Comparison of ENCODE assay signal across 19 cellular contexts in the genomic region with DNA sequence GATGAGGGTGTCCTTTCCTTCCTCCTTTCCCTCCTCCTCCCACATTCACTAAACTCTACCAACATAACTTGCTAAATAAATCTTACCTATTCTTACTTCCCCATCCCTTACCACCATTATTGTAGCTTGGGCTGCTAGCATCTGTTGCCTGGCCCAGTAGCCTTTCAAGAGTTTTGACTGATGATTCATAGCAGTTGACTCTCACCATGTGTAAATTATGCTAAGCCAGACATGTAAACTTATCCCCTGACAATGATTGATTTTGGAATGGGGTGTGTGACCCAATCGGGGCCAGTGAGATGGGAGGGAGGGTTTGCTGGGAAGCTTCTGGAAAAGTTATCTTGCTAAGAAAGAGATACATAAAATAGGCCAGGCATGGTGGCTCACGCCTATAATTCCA.
DNase-seq lines count a peak whose midpoint lies in the region; ATAC-seq and TF ChIP-seq lines count a peak whose summit lies in the region.
"Had no signal": no experiment of that assay in that cellular context is flagged by ENCODE, and none has a peak within 500 bp of the region (broad histone marks: within the 10 kb centered on the region; RNA-seq: fewer than 3 reads in every experiment).

No MANE protein-coding gene starts in this region.

- H3K27ac ChIP-seq in foreskin keratinocyte, result no peak overlapping the region
- H3K27ac ChIP-seq: WERI-Rb-1 had no signal

- no peaks in the 10 kb centered on the region for H3K27me3 ChIP-seq in foreskin keratinocyte

- 0 out of 2 replicates have a peak, but pooled peaks cover 7% of the 10 kb centered on the region for H3K9me3 Mint-ChIP-seq in HFFc6

- DNase-seq in AG09319 (ENCODE audit: extremely low read depth, low read depth), result peak; percentile 36
- peak; percentile 20 for DNase-seq in HFFc6
- DNase-seq in astrocyte of the hippocampus (ENCODE audit: low read depth, low spot score), result peak; percentile 59
- DNase-seq in foreskin keratinocyte, result peak in 1 of 2 donors; percentile 52
- DNase-seq in cerebellar cortex (ENCODE audit: low spot score), result no peak
- DNase-seq in SKM-1 (lab: John Stamatoyannopoulos, UW; ENCODE audit: unreplicated experiment), result no peak
- no peak for DNase-seq in GF-D8 (lab: John Stamatoyannopoulos, UW)
- DNase-seq in NCI-H524 (lab: John Stamatoyannopoulos, UW), result no peak
- DNase-seq: activated CD8-positive, alpha-beta T cell treated with anti-CD3 and anti-CD28 coated beads for 36 hours; activated naive CD8-positive, alpha-beta T cell treated with anti-CD3 and anti-CD28 coated beads for 36 hours; activated T-cell treated with anti-CD3 and anti-CD28 coated beads, Interleukin-2, amount 50 U/mL, for 72 hours; COR-L47; glutamatergic neuron; mesendoderm; NCI-H82; nephron progenitor cell; T-helper 1 cell; WERI-Rb-1 had no signal

- ATAC-seq in foreskin keratinocyte, result peak; percentile 54
- ATAC-seq: activated CD8-positive, alpha-beta T cell treated with anti-CD3 and anti-CD28 coated beads for 36 hours; activated T-cell treated with anti-CD3 and anti-CD28 coated beads, Interleukin-2, amount 50 U/mL, for 72 hours had no signal

- H3K27me3 Mint-ChIP-seq in HFFc6 (ENCODE audit: insufficient read depth), result peaks cover 1% of the 10 kb centered on the region; the same call in 1 of the 2 replicates

- peaks cover 6% of the 10 kb centered on the region for H3K4me1 ChIP-seq in foreskin keratinocyte

- no peak for TF ChIP-seq CTCF in AG09319 (IDR thresholded peaks at IDR 0.05; ENCODE audit: low read depth, low read length)
- no peak for TF ChIP-seq CTCF in HFFc6 (IDR thresholded peaks at IDR 0.05)
- TF ChIP-seq CTCF in foreskin keratinocyte (conservative IDR thresholded peaks at IDR 0.05), result no peak

- H3K27ac Mint-ChIP-seq in HFFc6, result no peak overlapping the region
- H3K27ac Mint-ChIP-seq: activated CD8-positive, alpha-beta T cell treated with anti-CD3 and anti-CD28 coated beads for 36 hours; activated naive CD8-positive, alpha-beta T cell treated with anti-CD3 and anti-CD28 coated beads for 36 hours; activated T-cell treated with anti-CD3 and anti-CD28 coated beads, Interleukin-2, amount 50 U/mL, for 72 hours; nephron progenitor cell had no signal

- H3K4me3 Mint-ChIP-seq in HFFc6, result 0 out of 2 replicates have a peak overlapping the region, but pooled peaks have one; percentile 1
- H3K4me3 Mint-ChIP-seq: activated CD8-positive, alpha-beta T cell treated with anti-CD3 and anti-CD28 coated beads for 36 hours; activated naive CD8-positive, alpha-beta T cell treated with anti-CD3 and anti-CD28 coated beads for 36 hours; activated T-cell treated with anti-CD3 and anti-CD28 coated beads, Interleukin-2, amount 50 U/mL, for 72 hours; central memory CD8-positive, alpha-beta T cell; nephron progenitor cell had no signal

- peaks cover 38% of the 10 kb centered on the region for H3K4me1 Mint-ChIP-seq in HFFc6 (ENCODE audit: low read depth)
- H3K4me1 Mint-ChIP-seq: activated naive CD8-positive, alpha-beta T cell treated with anti-CD3 and anti-CD28 coated beads for 36 hours; central memory CD8-positive, alpha-beta T cell had no signal

- peaks cover 22% of the 10 kb centered on the region for H3K36me3 Mint-ChIP-seq in HFFc6 (ENCODE audit: low read depth)

Comparison
In these comparisons a context has a peak if more than half of its experiments do, and no peak if none do; other contexts are left out.
1. DNase-seq: peak in AG09319 (single experiment), HFFc6 (single experiment) and astrocyte of the hippocampus (single experiment); none in cerebellar cortex (single experiment), SKM-1 (single experiment), GF-D8 (single experiment) and NCI-H524 (0 of 2).